ENCODE assay signal across 30 cellular contexts in genomic region chr6:41399424-41399823, GRCh38.
"Had no signal": no experiment of that assay in that cellular context is flagged by ENCODE, and none has a peak within 500 bp of the region (broad histone marks: within the 10 kb centered on the region; RNA-seq: fewer than 3 reads in every experiment).

No MANE protein-coding gene starts in this region.

- H3K27me3 ChIP-seq: colonic mucosa had no signal

- H3K4me1 ChIP-seq: colonic mucosa had no signal

- H3K9me3 ChIP-seq: colonic mucosa had no signal

- H3K4me3 ChIP-seq: colonic mucosa had no signal

- H3K4me3 Mint-ChIP-seq: activated B cell treated with CpG ODN at 0.5 μM for 24 hours; activated CD8-positive, alpha-beta T cell treated with anti-CD3 and anti-CD28 coated beads for 36 hours; activated naive CD8-positive, alpha-beta T cell; activated T-cell treated with anti-CD3 and anti-CD28 coated beads, Interleukin-2, amount 50 U/mL, for 4 hours; activated T-helper 17 cell treated with anti-CD3 and anti-CD28 coated beads, Interleukin-2, amount 50 U/mL, for 72 hours; endodermal cell; T-helper 17 cell; T-helper 2 cell treated with Interferon-gamma antibody and Interleukin-4, amounts not matched to agents 5 μg/mL and 100 μg/mL, for 36 hours had no signal

- DNase-seq: activated B cell treated with CpG ODN at 0.5 μM for 24 hours; activated CD4-positive, alpha-beta T cell treated with anti-CD3 and anti-CD28 coated beads for 48 hours; activated CD4-positive, alpha-beta T cell treated with anti-CD3 and anti-CD28 coated beads, Interleukin-2, amount 50 U/mL, for 1 hour; activated CD4-positive, alpha-beta T cell treated with anti-CD3 and anti-CD28 coated beads, Interleukin-2, amount 50 U/mL, for 48 hours; activated CD8-positive, alpha-beta memory T cell treated with anti-CD3 and anti-CD28 coated beads for 24 hours; activated CD8-positive, alpha-beta T cell treated with anti-CD3 and anti-CD28 coated beads for 36 hours; activated effector memory CD4-positive, alpha-beta T cell treated with Interleukin-2 at 50 U/mL for 16 hours; activated gamma-delta T cell treated with Interleukin-2 at 50 U/mL for 16 hours; activated naive CD4-positive, alpha-beta T cell treated with anti-CD3 and anti-CD28 coated beads, Interleukin-2, amount 50 U/mL, for 16 hours; activated naive CD4-positive, alpha-beta T cell treated with Interleukin-2 at 50 U/mL for 16 hours; activated T-cell treated with anti-CD3 and anti-CD28 coated beads, Interleukin-2, amount 50 U/mL, for 4 hours; amniotic stem cell; anterior cingulate cortex; brain microvascular endothelial cell; central memory CD4-positive, alpha-beta T cell; cerebellar nuclear complex; colonic mucosa; effector CD8-positive, alpha-beta T cell; endodermal cell; foreskin fibroblast; head of caudate nucleus; T-helper 1 cell; T-helper 17 cell; T1000; WERI-Rb-1 had no signal

- H3K27ac ChIP-seq: brain microvascular endothelial cell, colonic mucosa, WERI-Rb-1 had no signal

- ATAC-seq: activated CD4-positive, CD25-positive, alpha-beta regulatory T cell treated with anti-CD3 and anti-CD28 coated beads, Interleukin-2, amount 50 U/mL, for 24 hours; activated CD8-positive, alpha-beta T cell treated with anti-CD3 and anti-CD28 coated beads for 36 hours; activated T-cell treated with anti-CD3 and anti-CD28 coated beads, Interleukin-2, amount 50 U/mL, for 4 hours; activated T-helper 17 cell treated with anti-CD3 and anti-CD28 coated beads, Interleukin-2, amount 50 U/mL, for 72 hours; esophagus mucosa; T-helper 17 cell had no signal

- H3K4me1 Mint-ChIP-seq: activated B cell treated with CpG ODN at 0.5 μM for 24 hours; activated T-helper 17 cell treated with anti-CD3 and anti-CD28 coated beads, Interleukin-2, amount 50 U/mL, for 72 hours; endodermal cell; T-helper 17 cell had no signal

- H3K36me3 ChIP-seq: brain microvascular endothelial cell, colonic mucosa, WERI-Rb-1 had no signal

- H3K27ac Mint-ChIP-seq: activated B cell treated with CpG ODN at 0.5 μM for 24 hours; activated CD8-positive, alpha-beta T cell treated with anti-CD3 and anti-CD28 coated beads for 36 hours; activated naive CD8-positive, alpha-beta T cell; activated T-helper 17 cell treated with anti-CD3 and anti-CD28 coated beads, Interleukin-2, amount 50 U/mL, for 72 hours; endodermal cell; T-helper 17 cell; T-helper 2 cell treated with Interferon-gamma antibody and Interleukin-4, amounts not matched to agents 5 μg/mL and 100 μg/mL, for 36 hours had no signal
